In genomic region chr2:54706622-54707021, GRCh38 we compare ENCODE assay signal across 35 cellular contexts.
"Had no signal": no experiment of that assay in that cellular context is flagged by ENCODE, and none has a peak within 500 bp of the region (broad histone marks: within the 10 kb centered on the region; RNA-seq: fewer than 3 reads in every experiment).

No MANE protein-coding gene starts in this region.

- H3K27ac ChIP-seq: KMS-11 had no signal

- H3K9me3 ChIP-seq: MG63 had no signal

- DNase-seq: Karpas-422, Kasumi-1, MG63, MM.1S, MV-4-11, NCI-H1048, NCI-H1092, NCI-H1092 treated with DMSO at 0.1 percent for 48 hours, NCI-H1105, NCI-H1105 treated with DMSO at 0.1 percent for 48 hours, NCI-H1417, NCI-H1417 treated with DMSO at 0.1 percent for 48 hours, NCI-H1436, NCI-H1436 treated with DMSO at 0.1 percent for 48 hours, NCI-H146, NCI-H1694, NCI-H1694 treated with DMSO at 0.1 percent for 48 hours, NCI-H187, NCI-H187 treated with DMSO at 0.1 percent for 48 hours, NCI-H1930, NCI-H2029, NCI-H2029 treated with DMSO at 0.1 percent for 48 hours, NCI-H2081, NCI-H2081 treated with DMSO at 0.1 percent for 48 hours, NCI-H2107, NCI-H2171, NCI-H2171 treated with DMSO at 0.1 percent for 48 hours, NCI-H2227 treated with DMSO at 0.1 percent for 48 hours, NCI-H226, NCI-H345, NCI-H446, NCI-H446 treated with DMSO at 0.1 percent for 48 hours, NCI-H510A, NCI-H510A treated with DMSO at 0.1 percent for 48 hours had no signal

- H3K9ac ChIP-seq: KMS-11 had no signal

- H3K4me3 ChIP-seq: MG63 had no signal

- H3K36me3 ChIP-seq: MG63 had no signal
